Comparison of ENCODE assay signal across 8 cellular contexts in the genomic region with DNA sequence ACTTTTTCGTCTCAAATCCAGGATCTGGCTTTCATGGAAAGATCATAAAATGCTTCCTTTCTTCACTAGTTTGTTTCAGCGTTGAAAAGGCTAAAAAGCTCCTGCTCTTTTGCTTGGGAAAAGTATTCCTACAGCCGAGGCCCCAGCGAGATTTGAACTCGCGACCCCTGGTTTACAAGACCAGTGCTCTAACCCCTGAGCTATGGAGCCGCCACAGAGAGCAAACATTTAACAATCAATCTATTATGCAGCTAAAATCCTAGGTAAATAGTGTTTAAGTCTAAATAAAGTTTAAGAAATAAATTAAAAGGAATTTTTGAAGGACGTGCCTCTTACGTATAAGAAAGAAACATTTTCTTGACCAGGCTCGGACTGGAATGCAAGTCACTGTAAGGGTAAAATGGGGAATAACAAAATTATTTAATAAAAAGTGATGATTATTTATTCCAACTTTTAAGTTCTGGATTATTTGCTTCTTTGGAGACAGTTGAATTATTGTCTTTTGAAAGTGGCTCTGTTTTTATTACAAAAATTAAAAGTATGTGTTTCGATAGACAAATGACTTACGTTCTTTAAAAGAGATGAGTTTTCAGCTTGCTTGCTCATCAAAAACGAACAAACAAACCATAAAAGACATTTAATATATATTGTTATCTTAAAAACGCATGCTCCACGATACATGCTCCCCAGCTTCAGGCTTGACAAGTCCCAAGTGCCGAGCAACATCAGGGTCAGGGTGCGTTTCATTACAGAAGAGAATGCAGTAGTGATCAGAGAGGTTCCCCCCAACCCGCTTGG. TPM values are rescaled to one million over a fixed set of nuclear protein-coding genes. Genes with fewer than 3 reads are reported as not detected.
DNase-seq lines count a peak whose midpoint lies in the region; ATAC-seq and TF ChIP-seq lines count a peak whose summit lies in the region.

No MANE protein-coding gene starts in this region.

- TF ChIP-seq CTCF in AG04450 (IDR thresholded peaks at IDR 0.05; ENCODE audit: low read depth, low read length) (no peak), left ventricle myocardium inferior (IDR thresholded peaks at IDR 0.05; ENCODE audit: borderline replicate concordance) (no peak), sigmoid colon (IDR thresholded peaks at IDR 0.05) (no peak)

- CTCF ChIA-PET in AG04450 (lab: Charles Lee): interaction anchor here (1.6 to 2.4 kb wide), 3 partner anchors 22 to 340 kb away, joined by 6 to 8 read pairs (median 8); no protein-coding TSS in a partner anchor

- H3K36me3 Mint-ChIP-seq in activated naive CD8-positive, alpha-beta T cell treated with anti-CD3 and anti-CD28 coated beads, Interleukin-2, amount 50 U/mL, for 24 hours (ENCODE audit: low read depth): peaks cover 8% of the 10 kb centered on the region

- H3K36me3 ChIP-seq in left ventricle myocardium inferior (no peaks in the 10 kb centered on the region), sigmoid colon (no peaks in the 10 kb centered on the region)

- peak overlapping the region; percentile 95 for H3K27ac Mint-ChIP-seq in activated naive CD8-positive, alpha-beta T cell treated with anti-CD3 and anti-CD28 coated beads, Interleukin-2, amount 50 U/mL, for 24 hours

- no peak for TF ChIP-seq POLR2A in sigmoid colon (IDR thresholded peaks at IDR 0.05)

- DNase-seq in AG04450 (ENCODE audit: low read depth, low spot score) (peak; percentile 27), RPMI7951 (ENCODE audit: low read depth) (peak; percentile 42), left ventricle myocardium inferior (no peak), sigmoid colon (no peak), NK-92 (lab: John Stamatoyannopoulos, UW; ENCODE audit: unreplicated experiment) (no peak), mucosa of gallbladder (ENCODE audit: low spot score) (no peak)
- peak; percentile 66 for DNase-seq in activated naive CD8-positive, alpha-beta T cell treated with anti-CD3 and anti-CD28 coated beads, Interleukin-2, amount 50 U/mL, for 24 hours

- no peaks in the 10 kb centered on the region for H3K9me3 Mint-ChIP-seq in activated naive CD8-positive, alpha-beta T cell treated with anti-CD3 and anti-CD28 coated beads, Interleukin-2, amount 50 U/mL, for 24 hours

- intact Hi-C loops in left ventricle myocardium inferior (cut with micrococcal nuclease) (no loop called here), sigmoid colon (cut with DNase I) (no loop called here)

- no peak for TF ChIP-seq EP300 in sigmoid colon (IDR thresholded peaks at IDR 0.05)

- H3K9me3 ChIP-seq in AG04450 (ENCODE audit: control insufficient read depth, insufficient read depth, low read length) (peaks cover 2% of the 10 kb centered on the region; the same call in 1 of the 2 replicates), left ventricle myocardium inferior (replicated peaks) (no peaks in the 10 kb centered on the region), sigmoid colon (no peaks in the 10 kb centered on the region)

- peaks cover 65% of the 10 kb centered on the region for H3K4me1 Mint-ChIP-seq in activated naive CD8-positive, alpha-beta T cell treated with anti-CD3 and anti-CD28 coated beads, Interleukin-2, amount 50 U/mL, for 24 hours

- H3K4me1 ChIP-seq in left ventricle myocardium inferior (peaks cover 37% of the 10 kb centered on the region), sigmoid colon (peaks cover 0 to 40% (median 34%) of the 10 kb centered on the region in 4 donors)

- H3K4me3 ChIP-seq in AG04450 (ENCODE audit: low read depth, low read length) (peak overlapping the region; percentile 51), left ventricle myocardium inferior (peak overlapping the region; percentile 54), sigmoid colon (peak overlapping the region; percentile 14 to 43 (median 28))

- 1% methylated on average over 18 of the region's 18 CpGs for WGBS in sigmoid colon, 2 donors

- peak overlapping the region; percentile 85 for H3K4me3 Mint-ChIP-seq in activated naive CD8-positive, alpha-beta T cell treated with anti-CD3 and anti-CD28 coated beads, Interleukin-2, amount 50 U/mL, for 24 hours

- POLR2A ChIA-PET in AG04450 (lab: Yijun Ruan, JAX): interaction anchor here (1.1 kb wide), 2 partner anchors 51 to 52 kb away, joined by 4 to 5 read pairs; no protein-coding TSS in a partner anchor

- H3K27me3 Mint-ChIP-seq in activated naive CD8-positive, alpha-beta T cell treated with anti-CD3 and anti-CD28 coated beads, Interleukin-2, amount 50 U/mL, for 24 hours: peaks cover 55% of the 10 kb centered on the region

- H3K27me3 ChIP-seq in AG04450 (ENCODE audit: control insufficient read depth, insufficient read depth, low read length): peaks cover 10% of the 10 kb centered on the region
- peaks cover 47% of the 10 kb centered on the region for H3K27me3 ChIP-seq in left ventricle myocardium inferior (ENCODE audit: low read depth)
- no peaks in the 10 kb centered on the region for H3K27me3 ChIP-seq in sigmoid colon

- H3K27ac ChIP-seq in AG04450 (ENCODE audit: low read depth, low read length) (no peak overlapping the region), left ventricle myocardium inferior (replicated peaks) (no peak overlapping the region), sigmoid colon (no peak overlapping the region)

- peak; percentile 14 for ATAC-seq in HG02852 (IDR thresholded peaks at IDR 0.05; ENCODE audit: unreplicated experiment)
- peak; percentile 35 for ATAC-seq in activated naive CD8-positive, alpha-beta T cell treated with anti-CD3 and anti-CD28 coated beads, Interleukin-2, amount 50 U/mL, for 24 hours

RNA-seq across cellular contexts. Expression of a gene that starts 10.3 kb away (rescaled TPM):
- polyA plus RNA-seq in AG04450 (2011; rRNA removed): not detected in 2 replicates
- not detected in 2 replicates for polyA minus RNA-seq in AG04450 (2011; rRNA and poly(A)+ RNA removed)
- not detected in 2 replicates for total RNA-seq in RPMI7951 (2014; rRNA removed; shearing (Covaris generic))
- not detected for total RNA-seq in left ventricle myocardium inferior
- total RNA-seq in sigmoid colon: not detected
- polyA plus RNA-seq in sigmoid colon: not detected
- total RNA-seq in mucosa of gallbladder: not detected

RNA-seq across cellular contexts. Expression of a gene that starts 40.0 kb away (rescaled TPM):
- polyA plus RNA-seq in AG04450 (2011; rRNA removed): not detected in 2 replicates
- polyA minus RNA-seq in AG04450 (2011; rRNA and poly(A)+ RNA removed): not detected in 2 replicates
- not detected in 2 replicates for total RNA-seq in RPMI7951 (2014; rRNA removed; shearing (Covaris generic))
- not detected for total RNA-seq in left ventricle myocardium inferior
- not detected for total RNA-seq in sigmoid colon
- not detected for polyA plus RNA-seq in sigmoid colon
- not detected for total RNA-seq in mucosa of gallbladder

RNA-seq across cellular contexts. Expression of a gene that starts 43.4 kb away (rescaled TPM):
- not detected in 2 replicates for polyA plus RNA-seq in AG04450 (2011; rRNA removed)
- polyA minus RNA-seq in AG04450 (2011; rRNA and poly(A)+ RNA removed): not detected in 2 replicates
- total RNA-seq in RPMI7951 (2014; rRNA removed; shearing (Covaris generic)): not detected in 2 replicates
- not detected for total RNA-seq in left ventricle myocardium inferior
- total RNA-seq in sigmoid colon: not detected
- not detected for polyA plus RNA-seq in sigmoid colon
- total RNA-seq in mucosa of gallbladder: not detected

RNA-seq across cellular contexts. Expression of a gene that starts 53.1 kb away (rescaled TPM):
- polyA plus RNA-seq in AG04450 (2011; rRNA removed) (15.8 and 19.0 TPM in 2 replicates), sigmoid colon (10 to 100 TPM; 11.4 to 46.3 (median 15.5) TPM)
- polyA minus RNA-seq in AG04450 (2011; rRNA and poly(A)+ RNA removed): 8.6 and 10.3 TPM in 2 replicates
- total RNA-seq in RPMI7951 (2014; rRNA removed; shearing (Covaris generic)): 8.1 and 14.2 TPM in 2 replicates
- total RNA-seq in left ventricle myocardium inferior (9.0 TPM), sigmoid colon (100 to 1,000 TPM in 1 of 4 donors, 10 to 100 TPM in 3; 44.0 to 138 (median 65.5) TPM), mucosa of gallbladder (135 TPM)

RNA-seq across cellular contexts. Expression of a gene that starts 57.3 kb away (rescaled TPM):
- polyA plus RNA-seq in AG04450 (2011; rRNA removed) (5.1 TPM in 2 replicates), sigmoid colon (10 to 100 TPM; 15.5 to 28.3 (median 22.2) TPM)
- 3.3 and 7.6 TPM in 2 replicates for polyA minus RNA-seq in AG04450 (2011; rRNA and poly(A)+ RNA removed)
- total RNA-seq in RPMI7951 (2014; rRNA removed; shearing (Covaris generic)): 6.3 and 7.4 TPM in 2 replicates
- total RNA-seq in left ventricle myocardium inferior (3.7 TPM), sigmoid colon (10 to 100 TPM; 13.3 to 44.4 (median 19.0) TPM), mucosa of gallbladder (110 TPM)

Comparison
In these comparisons a context has a peak if more than half of its experiments do, and no peak if none do; other contexts are left out.
1. DNase-seq: peak in AG04450 (single experiment), RPMI7951 (single experiment) and activated naive CD8-positive, alpha-beta T cell treated with anti-CD3 and anti-CD28 coated beads, Interleukin-2, amount 50 U/mL, for 24 hours (single experiment); none in left ventricle myocardium inferior (single experiment), sigmoid colon (single experiment), NK-92 (single experiment) and mucosa of gallbladder (single experiment).
2. Peak in every context shown above with its lines, with median percentiles within 50 percentile points of each other: H3K4me3 ChIP-seq.